10 cellular contexts compared by ENCODE assay signal in genomic region chr2:28661589-28662001, GRCh38.
DNase-seq lines count a peak whose midpoint lies in the region; ATAC-seq, FAIRE-seq and TF ChIP-seq lines count a peak whose summit lies in the region.
"Had no signal": no experiment of that assay in that cellular context is flagged by ENCODE, and none has a peak within 500 bp of the region (broad histone marks: within the 10 kb centered on the region; RNA-seq: fewer than 3 reads in every experiment).

No MANE protein-coding gene starts in this region.

- no peaks in the 10 kb centered on the region for H3K9me3 Mint-ChIP-seq in activated CD4-positive, alpha-beta T cell treated with anti-CD3 and anti-CD28 coated beads for 36 hours (ENCODE audit: low read depth)
- peaks cover 0 to 6% (median under 1%) of the 10 kb centered on the region in 8 donors for H3K9me3 Mint-ChIP-seq in CD4-positive, alpha-beta memory T cell

- no peak overlapping the region for H3K27ac Mint-ChIP-seq in activated CD4-positive, alpha-beta T cell treated with anti-CD3 and anti-CD28 coated beads for 36 hours
- H3K27ac Mint-ChIP-seq in CD4-positive, alpha-beta memory T cell = peak overlapping the region in 1 of 7 donors; percentile 53

- POLR2A ChIA-PET in endothelial cell of umbilical vein (lab: Charles Lee) = no interaction called here
- POLR2A ChIA-PET in activated CD4-positive, alpha-beta T cell treated with anti-CD3 and anti-CD28 coated beads for 36 hours (lab: Charles Lee) = no interaction called here
- POLR2A ChIA-PET in CD4-positive, alpha-beta memory T cell (lab: Charles Lee; ENCODE audit: partially characterized antibody) = no interaction called here

- H4K20me1 ChIP-seq in endothelial cell of umbilical vein (replicated peaks; ENCODE audit: control insufficient read depth, extremely low read depth, insufficient read depth, low read length) = no peaks in the 10 kb centered on the region

- peak; percentile 92 for FAIRE-seq in endothelial cell of umbilical vein (lab: Jason Lieb, UNC)

- ATAC-seq in activated CD4-positive, alpha-beta T cell treated with anti-CD3 and anti-CD28 coated beads for 36 hours = no peak

- no peaks in the 10 kb centered on the region for H3K9me1 ChIP-seq in endothelial cell of umbilical vein (replicated peaks; ENCODE audit: control insufficient read depth, extremely low read depth, insufficient read depth, low read length)

- H3K36me3 ChIP-seq in endothelial cell of umbilical vein (ENCODE audit: control insufficient read depth in 2 of 2, extremely low read depth in 1 of 2, insufficient read depth in 2 of 2, low read length in 2 of 2) = no peaks in the 10 kb centered on the region
- H3K36me3 ChIP-seq in mucosa of rectum (ENCODE audit: control insufficient read depth in 2 of 2, insufficient read depth in 2 of 2, low read length in 2 of 2) = no peaks in the 10 kb centered on the region
- H3K36me3 ChIP-seq in CD4-positive, alpha-beta memory T cell (ENCODE audit: insufficient read depth, low read length) = no peaks in the 10 kb centered on the region

- H3K4me2 ChIP-seq in endothelial cell of umbilical vein (ENCODE audit: insufficient read depth, low read length) = peak overlapping the region; percentile 70
- H3K4me2 ChIP-seq: KMS-11 had no signal

- no peaks in the 10 kb centered on the region for H3K79me2 ChIP-seq in endothelial cell of umbilical vein (ENCODE audit: control insufficient read depth, insufficient read depth, low read length)

- dilution Hi-C loops in endothelial cell of umbilical vein (cut with MboI; ENCODE audit: extremely low pct_ligation_motif_present, low sequenced_read_pairs) = no loop called here

- CTCF ChIA-PET in endothelial cell of umbilical vein (lab: Charles Lee) = interaction anchor here (1.0 to 6.5 kb wide), 5 partner anchors 15 to 95 kb away, joined by 3 to 75 read pairs (median 5); partner anchors contain the start of gene PPP1CB
- CTCF ChIA-PET in activated CD4-positive, alpha-beta T cell treated with anti-CD3 and anti-CD28 coated beads for 36 hours (lab: Charles Lee) = no interaction called here
- CTCF ChIA-PET in CD4-positive, alpha-beta memory T cell (lab: Charles Lee; ENCODE audit: partially characterized antibody) = no interaction called here

- H3K27ac ChIP-seq in endothelial cell of umbilical vein (ENCODE audit: insufficient read depth, low read depth, low read length) = peak overlapping the region; percentile 69
- peak overlapping the region; percentile 88 to 95 for H3K27ac ChIP-seq in mucosa of rectum (ENCODE audit: low read depth in 2 of 2, low read length in 2 of 2)
- no peak overlapping the region for H3K27ac ChIP-seq in CD4-positive, alpha-beta memory T cell (ENCODE audit: low read depth, low read length)
- H3K27ac ChIP-seq: KMS-11 had no signal

- no peaks in the 10 kb centered on the region for H3K36me3 Mint-ChIP-seq in activated CD4-positive, alpha-beta T cell treated with anti-CD3 and anti-CD28 coated beads for 36 hours (ENCODE audit: low read depth)
- H3K36me3 Mint-ChIP-seq in CD4-positive, alpha-beta memory T cell = no peaks in the 10 kb centered on the region

- BruUV-seq in endothelial cell of umbilical vein (replicated peaks; lab: Mats Ljungman, UMichigan) = no TSS peak

- no peak overlapping the region for H3K9ac ChIP-seq in endothelial cell of umbilical vein (replicated peaks; ENCODE audit: extremely low read depth, insufficient read depth, low read length)
- H3K9ac ChIP-seq in mucosa of rectum (ENCODE audit: low read depth in 1 of 2, low read length in 2 of 2) = peak overlapping the region; percentile 5 to 51
- H3K9ac ChIP-seq: KMS-11 had no signal

- intact Hi-C loops in endothelial cell of umbilical vein (cut with micrococcal nuclease) = loop anchor here (1.0 to 5.0 kb wide), 5 partner anchors 31 to 67 kb away; no protein-coding TSS in a partner anchor
- intact Hi-C loops in activated CD4-positive, alpha-beta T cell treated with anti-CD3 and anti-CD28 coated beads for 36 hours (cut with DNase I, micrococcal nuclease) = no loop called here
- intact Hi-C loops in CD4-positive, alpha-beta memory T cell (cut with micrococcal nuclease) = no loop called here

- TF ChIP-seq CTCF in endothelial cell of umbilical vein (IDR thresholded peaks at IDR 0.05; ENCODE audit: extremely low read depth in 1 of 2, insufficient read depth in 1 of 2, low read depth in 1 of 2, low read length in 2 of 2) = no peak

- no peaks in the 10 kb centered on the region for H3K27me3 Mint-ChIP-seq in activated CD4-positive, alpha-beta T cell treated with anti-CD3 and anti-CD28 coated beads for 36 hours
- no peaks in the 10 kb centered on the region for H3K27me3 Mint-ChIP-seq in CD4-positive, alpha-beta memory T cell

- TF ChIP-seq POLR2A in endothelial cell of umbilical vein (IDR thresholded peaks at IDR 0.05; ENCODE audit: low read depth, low read length) = no peak

- H3K4me1 Mint-ChIP-seq in activated CD4-positive, alpha-beta T cell treated with anti-CD3 and anti-CD28 coated beads for 36 hours = peaks cover 12% of the 10 kb centered on the region
- H3K4me1 Mint-ChIP-seq in CD4-positive, alpha-beta memory T cell = peaks cover 10 to 18% (median 15%) of the 10 kb centered on the region in 4 donors

- H3K4me3 Mint-ChIP-seq in activated CD4-positive, alpha-beta T cell treated with anti-CD3 and anti-CD28 coated beads for 36 hours = no peak overlapping the region
- no peak overlapping the region for H3K4me3 Mint-ChIP-seq in CD4-positive, alpha-beta memory T cell

- H3K4me1 ChIP-seq in endothelial cell of umbilical vein (ENCODE audit: control insufficient read depth, extremely low read depth, insufficient read depth, low read length) = peaks cover 42% of the 10 kb centered on the region
- peaks cover 46 to 60% of the 10 kb centered on the region in 2 donors for H3K4me1 ChIP-seq in mucosa of rectum (ENCODE audit: control insufficient read depth in 2 of 2, insufficient read depth in 2 of 2, low read length in 2 of 2)
- H3K4me1 ChIP-seq in CD4-positive, alpha-beta memory T cell (ENCODE audit: insufficient read depth, low read length) = peaks cover 11% of the 10 kb centered on the region

- H3K9me3 ChIP-seq in endothelial cell of umbilical vein (replicated peaks; ENCODE audit: control insufficient read depth, insufficient read depth, low read length) (no peaks in the 10 kb centered on the region), mucosa of rectum (ENCODE audit: control insufficient read depth in 2 of 2, low read length in 2 of 2) (no peaks in the 10 kb centered on the region)
- H3K9me3 ChIP-seq in CD4-positive, alpha-beta memory T cell (ENCODE audit: control insufficient read depth in 1 of 2, low read length in 2 of 2) = no peaks in the 10 kb centered on the region

- peak; percentile 31 for DNase-seq in NCI-H446 treated with DMSO at 0.1 percent for 48 hours (lab: John Stamatoyannopoulos, UW)
- DNase-seq in endothelial cell of umbilical vein (ENCODE audit: low read depth, low spot score) = peak; percentile 90
- DNase-seq in islet precursor cell = no peak
- no peak for DNase-seq in activated CD4-positive, alpha-beta T cell treated with anti-CD3 and anti-CD28 coated beads for 36 hours
- no peak for DNase-seq in CD4-positive, alpha-beta memory T cell
- no peak for DNase-seq in NAMALWA (ENCODE audit: low spot score)
- DNase-seq: activated CD4-positive, alpha-beta T cell treated with anti-CD3 and anti-CD28 coated beads for 1 hour; glutamatergic neuron had no signal

- H3K27me3 ChIP-seq in endothelial cell of umbilical vein (ENCODE audit: control insufficient read depth in 2 of 2, insufficient read depth in 2 of 2, low read length in 2 of 2) = no peaks in the 10 kb centered on the region
- H3K27me3 ChIP-seq in mucosa of rectum (ENCODE audit: control insufficient read depth in 2 of 2, insufficient read depth in 2 of 2, low read length in 2 of 2) = no peaks in the 10 kb centered on the region
- no peaks in the 10 kb centered on the region for H3K27me3 ChIP-seq in CD4-positive, alpha-beta memory T cell (ENCODE audit: insufficient read depth, low read length)

- H3K4me3 ChIP-seq in endothelial cell of umbilical vein (replicated peaks in 1 of 3; ENCODE audit: insufficient read depth in 1 of 3, low read depth in 1 of 3, low read length in 3 of 3) (no peak overlapping the region), mucosa of rectum (ENCODE audit: low read length in 2 of 2) (peak overlapping the region; percentile 14 to 46)
- H3K4me3 ChIP-seq in CD4-positive, alpha-beta memory T cell (ENCODE audit: low read length in 2 of 2) = no peak overlapping the region

- no peak overlapping the region for H2AFZ ChIP-seq in endothelial cell of umbilical vein (ENCODE audit: low read depth, low read length)

TF ChIP-seq in endothelial cell of umbilical vein, 7 proteins besides CTCF, POLR2A, EP300 and RAD21:
- TF ChIP-seq FOS (IDR thresholded peaks at IDR 0.05; ENCODE audit: borderline replicate concordance, insufficient read depth, low read length) (peak; percentile 35), MYC (IDR thresholded peaks at IDR 0.05; ENCODE audit: low read depth, low read length) (no peak), GATA2 (IDR thresholded peaks at IDR 0.05; ENCODE audit: insufficient read depth, insufficient read length, low read depth, low read length) (no peak), EZH2 (IDR thresholded peaks at IDR 0.05; ENCODE audit: borderline replicate concordance, low read depth, low read length, severe bottlenecking) (no peak), POLR2AphosphoS5 (IDR thresholded peaks at IDR 0.05; ENCODE audit: insufficient read depth, low read depth, low read length) (peak; percentile 91), JUN (IDR thresholded peaks at IDR 0.05; ENCODE audit: borderline replicate concordance, insufficient read depth, insufficient read length, low read depth) (no peak)
- TF ChIP-seq, protein P1, sequence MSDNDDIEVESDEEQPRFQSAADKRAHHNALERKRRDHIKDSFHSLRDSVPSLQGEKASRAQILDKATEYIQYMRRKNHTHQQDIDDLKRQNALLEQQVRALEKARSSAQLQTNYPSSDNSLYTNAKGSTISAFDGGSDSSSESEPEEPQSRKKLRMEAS (IDR thresholded peaks at IDR 0.05; ENCODE audit: insufficient read depth, insufficient read length) = no peak

Comparison
In these comparisons a context has a peak if more than half of its experiments do, and no peak if none do; other contexts are left out.
1. DNase-seq: peak in NCI-H446 treated with DMSO at 0.1 percent for 48 hours (single experiment) and endothelial cell of umbilical vein (single experiment); none in islet precursor cell (single experiment), activated CD4-positive, alpha-beta T cell treated with anti-CD3 and anti-CD28 coated beads for 36 hours (single experiment), CD4-positive, alpha-beta memory T cell (0 of 5) and NAMALWA (single experiment).
2. H3K4me3 ChIP-seq: peak in mucosa of rectum (2 of 2); none in endothelial cell of umbilical vein (0 of 3) and CD4-positive, alpha-beta memory T cell (0 of 2).